In the genomic region with DNA sequence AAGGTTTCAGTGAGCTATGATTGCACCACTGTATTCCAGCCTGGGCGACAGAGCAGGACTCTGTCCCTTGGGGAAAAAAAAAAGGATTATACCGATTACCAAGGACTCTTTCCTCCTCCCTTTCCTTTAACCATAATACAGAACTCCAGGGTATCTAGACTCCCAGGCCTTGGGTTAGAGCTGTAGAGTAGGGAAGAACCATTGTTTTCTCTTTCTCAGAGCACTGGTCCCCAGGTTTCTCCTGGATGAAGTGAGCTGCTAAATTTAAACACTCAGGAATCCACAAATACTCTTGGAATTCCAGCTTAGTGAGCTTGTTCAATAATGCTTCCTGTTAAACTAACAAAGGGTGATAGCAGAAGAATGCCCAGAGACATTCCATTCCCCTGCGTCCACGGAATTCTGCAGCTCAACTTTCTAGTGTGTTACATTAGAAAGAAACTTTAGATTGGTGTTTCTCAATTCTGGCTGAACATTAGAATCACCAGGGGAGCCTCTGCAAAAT, we compare ENCODE assay signal across 11 cellular contexts. TPM values are rescaled to one million over a fixed set of nuclear protein-coding genes. Genes with fewer than 3 reads are reported as not detected.
A peak's percentile ranks its signal among the peaks of the same experiment; 100 is the strongest.
DNase-seq lines count a peak whose midpoint lies in the region; ATAC-seq and TF ChIP-seq lines count a peak whose summit lies in the region.
"Had no signal": no experiment of that assay in that cellular context is flagged by ENCODE, and none has a peak within 500 bp of the region (broad histone marks: within the 10 kb centered on the region; RNA-seq: fewer than 3 reads in every experiment).

No MANE protein-coding gene starts in this region.

- CTCF ChIA-PET in activated CD4-positive, alpha-beta memory T cell treated with anti-CD3 and anti-CD28 coated beads, Interleukin-2, amount 10 ng/mL, durations not matched to agents 7 days and 5 days (lab: Charles Lee): interaction anchor here (0.6 to 2.4 kb wide), 4 partner anchors 13 to 296 kb away, joined by 3 to 10 read pairs (median 4); no protein-coding TSS in a partner anchor

- no peak for TF ChIP-seq POLR2A in esophagus muscularis mucosa (IDR thresholded peaks at IDR 0.05; ENCODE audit: low read depth)

- H3K4me1 ChIP-seq in NT2/D1 (ENCODE audit: insufficient read depth, insufficient read length): no peaks in the 10 kb centered on the region
- peaks cover 40 to 55% (median 49%) of the 10 kb centered on the region in 4 donors for H3K4me1 ChIP-seq in esophagus muscularis mucosa

- no peaks in the 10 kb centered on the region for H3K36me3 ChIP-seq in NT2/D1 (ENCODE audit: insufficient read depth, insufficient read length, low read length)
- H3K36me3 ChIP-seq in esophagus muscularis mucosa: no peaks in the 10 kb centered on the region

- H3K4me3 ChIP-seq in NT2/D1 (ENCODE audit: insufficient read length, low read depth) (no peak overlapping the region), esophagus muscularis mucosa (no peak overlapping the region)

- H3K27me3 Mint-ChIP-seq in activated CD4-positive, alpha-beta memory T cell treated with anti-CD3 and anti-CD28 coated beads, Interleukin-2, amount 10 ng/mL, durations not matched to agents 7 days and 5 days: peaks cover 9% of the 10 kb centered on the region
- H3K27me3 Mint-ChIP-seq in effector memory CD8-positive, alpha-beta T cell: peaks cover 0 to 6% of the 10 kb centered on the region in 2 donors
- H3K27me3 Mint-ChIP-seq: central memory CD8-positive, alpha-beta T cell had no signal

- peak overlapping the region; percentile 70 to 84 (median 76) for H3K27ac ChIP-seq in esophagus muscularis mucosa (replicated peaks in 1 of 4)

- 27% methylated on average over 4 of the region's 4 CpGs for WGBS in esophagus muscularis mucosa

- no peak overlapping the region for H3K27ac Mint-ChIP-seq in activated CD4-positive, alpha-beta memory T cell treated with anti-CD3 and anti-CD28 coated beads, Interleukin-2, amount 10 ng/mL, durations not matched to agents 7 days and 5 days
- H3K27ac Mint-ChIP-seq in effector memory CD8-positive, alpha-beta T cell: no peak overlapping the region
- H3K27ac Mint-ChIP-seq: CD4-positive, CD25-positive, alpha-beta regulatory T cell had no signal

- ATAC-seq in effector memory CD8-positive, alpha-beta T cell (replicated peaks): no peak

- POLR2A ChIA-PET in activated CD4-positive, alpha-beta memory T cell treated with anti-CD3 and anti-CD28 coated beads, Interleukin-2, amount 10 ng/mL, durations not matched to agents 7 days and 5 days (lab: Charles Lee): interaction anchor here (1.2 kb wide), 1 partner anchor 39 kb away, joined by 3 read pairs; a partner anchor contains a TSS

- H3K9ac ChIP-seq in NT2/D1 (ENCODE audit: insufficient read length, low read depth): no peak overlapping the region

- no peak for TF ChIP-seq EP300 in esophagus muscularis mucosa (IDR thresholded peaks at IDR 0.05)

- H3K27me3 ChIP-seq in NT2/D1 (ENCODE audit: insufficient read depth, insufficient read length) (no peaks in the 10 kb centered on the region), esophagus muscularis mucosa (no peaks in the 10 kb centered on the region)

- intact Hi-C loops in esophagus muscularis mucosa (cut with DNase I): loop anchor here (10.0 kb wide), 1 partner anchor 486 kb away; a partner anchor contains a TSS

- no peaks in the 10 kb centered on the region for H3K9me3 ChIP-seq in NT2/D1 (ENCODE audit: insufficient read depth, low read length)
- H3K9me3 ChIP-seq in esophagus muscularis mucosa: no peaks in the 10 kb centered on the region

- TF ChIP-seq CTCF in esophagus muscularis mucosa (IDR thresholded peaks at IDR 0.05): no peak

- no peaks in the 10 kb centered on the region for H3K4me1 Mint-ChIP-seq in activated CD4-positive, alpha-beta memory T cell treated with anti-CD3 and anti-CD28 coated beads, Interleukin-2, amount 10 ng/mL, durations not matched to agents 7 days and 5 days
- H3K4me1 Mint-ChIP-seq in effector memory CD8-positive, alpha-beta T cell (ENCODE audit: low read depth in 2 of 2): peaks cover 0 to 3% of the 10 kb centered on the region in 2 donors
- H3K4me1 Mint-ChIP-seq: CD4-positive, CD25-positive, alpha-beta regulatory T cell; central memory CD8-positive, alpha-beta T cell had no signal

- no peaks in the 10 kb centered on the region for H3K36me3 Mint-ChIP-seq in activated CD4-positive, alpha-beta memory T cell treated with anti-CD3 and anti-CD28 coated beads, Interleukin-2, amount 10 ng/mL, durations not matched to agents 7 days and 5 days (ENCODE audit: low read depth)
- peaks cover 3% of the 10 kb centered on the region for H3K36me3 Mint-ChIP-seq in effector memory CD8-positive, alpha-beta T cell (ENCODE audit: insufficient read depth)
- H3K36me3 Mint-ChIP-seq: CD4-positive, CD25-positive, alpha-beta regulatory T cell had no signal

- H3K4me3 Mint-ChIP-seq in activated CD4-positive, alpha-beta memory T cell treated with anti-CD3 and anti-CD28 coated beads, Interleukin-2, amount 10 ng/mL, durations not matched to agents 7 days and 5 days: no peak overlapping the region
- H3K4me3 Mint-ChIP-seq in effector memory CD8-positive, alpha-beta T cell: no peak overlapping the region
- H3K4me3 Mint-ChIP-seq: CD4-positive, CD25-positive, alpha-beta regulatory T cell; central memory CD8-positive, alpha-beta T cell had no signal

- DNase-seq in ACHN (peak; percentile 98), NT2/D1 (ENCODE audit: low read depth, low spot score) (peak; percentile 83), esophagus muscularis mucosa (ENCODE audit: extremely low spot score) (no peak), mucosa of gallbladder (ENCODE audit: low spot score) (peak; percentile 50), cortex of kidney (lab: John Stamatoyannopoulos, UW) (no peak), nucleus accumbens (lab: John Stamatoyannopoulos, UW) (no peak)
- DNase-seq in activated CD4-positive, alpha-beta memory T cell treated with anti-CD3 and anti-CD28 coated beads, Interleukin-2, amount 10 ng/mL, durations not matched to agents 7 days and 5 days: no peak
- no peak for DNase-seq in effector memory CD8-positive, alpha-beta T cell
- DNase-seq: CD4-positive, CD25-positive, alpha-beta regulatory T cell; OCI-M1 had no signal

- H3K9me3 Mint-ChIP-seq in activated CD4-positive, alpha-beta memory T cell treated with anti-CD3 and anti-CD28 coated beads, Interleukin-2, amount 10 ng/mL, durations not matched to agents 7 days and 5 days: no peaks in the 10 kb centered on the region
- no peaks in the 10 kb centered on the region for H3K9me3 Mint-ChIP-seq in effector memory CD8-positive, alpha-beta T cell
- H3K9me3 Mint-ChIP-seq: CD4-positive, CD25-positive, alpha-beta regulatory T cell; central memory CD8-positive, alpha-beta T cell had no signal

- in situ Hi-C loops in ACHN (cut with HindIII; ENCODE audit: low pct_ligation_motif_present, low pct_unique_long_range_greater_than_20kb, low sequenced_read_pairs): no loop called here

RNA-seq across cellular contexts. Expression of a gene that starts 14.6 kb away (rescaled TPM):
- under 1 TPM in 1 of 4 donors, not detected in 3; 0.17 TPM for total RNA-seq in esophagus muscularis mucosa
- total RNA-seq in mucosa of gallbladder: 0.09 TPM
- total RNA-seq in activated CD4-positive, alpha-beta memory T cell treated with anti-CD3 and anti-CD28 coated beads, Interleukin-2, amount 10 ng/mL, durations not matched to agents 7 days and 5 days: under 1 TPM in 1 of 2 experiments, not detected in 1; 0.13 TPM
- total RNA-seq: CD4-positive, CD25-positive, alpha-beta regulatory T cell had no signal

RNA-seq across cellular contexts. Expression of a gene that starts 38.0 kb away (rescaled TPM):
- total RNA-seq in esophagus muscularis mucosa (10 to 100 TPM; 49.3 to 85.3 (median 66.0) TPM), mucosa of gallbladder (95.2 TPM)
- total RNA-seq in activated CD4-positive, alpha-beta memory T cell treated with anti-CD3 and anti-CD28 coated beads, Interleukin-2, amount 10 ng/mL, durations not matched to agents 7 days and 5 days: 10 to 100 TPM; 71.8 to 74.0 TPM

RNA-seq across cellular contexts. Expression of a gene that starts 45.8 kb away (rescaled TPM):
- 1 to 10 TPM; 1.6 to 3.1 (median 2.3) TPM for total RNA-seq in esophagus muscularis mucosa
- 0.40 TPM for total RNA-seq in mucosa of gallbladder
- total RNA-seq in activated CD4-positive, alpha-beta memory T cell treated with anti-CD3 and anti-CD28 coated beads, Interleukin-2, amount 10 ng/mL, durations not matched to agents 7 days and 5 days: under 1 TPM; 0.08 to 0.13 TPM
- total RNA-seq: CD4-positive, CD25-positive, alpha-beta regulatory T cell had no signal

Comparison
In these comparisons a context has a peak if more than half of its experiments do, and no peak if none do; other contexts are left out.
1. DNase-seq: peak in ACHN (single experiment), NT2/D1 (single experiment) and mucosa of gallbladder (single experiment); none in esophagus muscularis mucosa (single experiment), cortex of kidney (single experiment), activated CD4-positive, alpha-beta memory T cell treated with anti-CD3 and anti-CD28 coated beads, Interleukin-2, amount 10 ng/mL, durations not matched to agents 7 days and 5 days (single experiment), nucleus accumbens (0 of 56) and effector memory CD8-positive, alpha-beta T cell (0 of 3).